In the genomic region with DNA sequence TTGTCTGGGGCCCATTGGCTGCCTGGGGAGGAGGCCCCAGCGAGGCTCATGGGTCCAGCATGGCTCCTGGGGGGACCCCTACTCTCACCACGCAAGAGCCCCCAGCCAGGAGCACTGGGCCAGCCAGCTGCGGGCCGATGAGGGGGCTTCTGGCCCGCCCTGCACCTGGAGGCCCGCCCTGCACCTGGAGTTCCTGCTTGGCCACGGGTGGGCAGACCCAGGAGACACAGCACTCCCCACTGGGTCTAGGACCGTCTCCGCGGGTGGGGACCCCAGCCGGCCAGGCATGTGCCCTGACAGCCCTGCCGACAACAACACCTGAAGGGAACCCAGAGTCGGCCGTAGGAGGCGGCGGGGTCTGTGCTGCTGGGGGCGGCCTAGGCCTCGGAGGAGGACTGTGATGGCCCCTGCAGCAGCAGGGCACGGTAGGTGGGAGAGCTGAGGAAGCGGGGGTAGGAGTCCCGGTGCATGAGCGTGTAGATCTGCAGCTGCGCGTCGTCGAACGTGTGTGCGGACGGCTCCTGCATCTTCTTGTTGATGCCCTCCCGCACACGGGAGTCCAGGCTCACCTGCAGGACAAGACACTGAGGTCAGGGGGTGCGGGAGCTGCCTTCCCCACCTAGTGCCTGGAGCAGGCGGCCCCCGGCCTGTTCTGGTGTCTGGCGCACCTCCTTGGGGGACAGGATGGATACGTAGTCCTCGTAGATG, we compare ENCODE assay signal across 21 cellular contexts. TPM values are rescaled to one million over a fixed set of nuclear protein-coding genes. Genes with fewer than 3 reads are reported as not detected.
"Had no signal": no experiment of that assay in that cellular context is flagged by ENCODE, and none has a peak within 500 bp of the region (broad histone marks: within the 10 kb centered on the region; RNA-seq: fewer than 3 reads in every experiment).

No MANE protein-coding gene starts in this region.

- DNase-seq: activated CD4-positive, alpha-beta T cell treated with anti-CD3 and anti-CD28 coated beads for 1 hour; activated CD4-positive, alpha-beta T cell treated with anti-CD3 and anti-CD28 coated beads, Interleukin-2, amount 50 U/mL, for 4 hours; activated CD8-positive, alpha-beta memory T cell treated with anti-CD3 and anti-CD28 coated beads, Interleukin-2, amount 50 U/mL, for 4 hours; activated naive CD4-positive, alpha-beta T cell; activated naive CD8-positive, alpha-beta T cell treated with anti-CD3 and anti-CD28 coated beads, Interleukin-2, amount 10 ng/mL, durations not matched to agents 7 days and 5 days; central memory CD4-positive, alpha-beta T cell; colonic mucosa; midbrain; sigmoid colon; spleen; stimulated activated CD4-positive, alpha-beta T cell treated with anti-CD3 and anti-CD28 coated beads, Interleukin-1b, Interleukin-23, amount 100 ng/mL, for 48 hours; stomach; testis had no signal

- H3K27ac Mint-ChIP-seq: activated naive CD8-positive, alpha-beta T cell treated with anti-CD3 and anti-CD28 coated beads, Interleukin-2, amount 10 ng/mL, durations not matched to agents 7 days and 5 days had no signal

- H3K27me3 Mint-ChIP-seq: activated naive CD8-positive, alpha-beta T cell treated with anti-CD3 and anti-CD28 coated beads, Interleukin-2, amount 10 ng/mL, durations not matched to agents 7 days and 5 days; brain had no signal

- H3K9me3 Mint-ChIP-seq: activated naive CD8-positive, alpha-beta T cell treated with anti-CD3 and anti-CD28 coated beads, Interleukin-2, amount 10 ng/mL, durations not matched to agents 7 days and 5 days; brain had no signal

- H3K36me3 ChIP-seq: colonic mucosa had no signal

- H3K9me3 ChIP-seq: colonic mucosa, gastroesophageal sphincter, sigmoid colon, spleen, stomach, testis had no signal

- H3K4me3 Mint-ChIP-seq: activated naive CD8-positive, alpha-beta T cell treated with anti-CD3 and anti-CD28 coated beads, Interleukin-2, amount 10 ng/mL, durations not matched to agents 7 days and 5 days; brain had no signal

- ATAC-seq: gastroesophageal sphincter had no signal

- H3K4me3 ChIP-seq: colonic mucosa, gastroesophageal sphincter, lung, sigmoid colon, spleen, stomach, testis had no signal

- H3K27me3 ChIP-seq: colonic mucosa, gastroesophageal sphincter, sigmoid colon, spleen, stomach, testis had no signal

- H3K27ac ChIP-seq: colonic mucosa, gastroesophageal sphincter, sigmoid colon, stomach, testis had no signal

- H3K4me1 ChIP-seq: colonic mucosa had no signal

RNA-seq across cellular contexts. Expression of a gene that starts 10.6 kb away (rescaled TPM):
- total RNA-seq: colonic mucosa; osteocyte; pulmonary artery endothelial cell; stomach; T-helper 1 cell treated with Interleukin-12 subunit alpha and Interleukin-12 subunit beta and Interleukin-4 antibody, amounts not matched to agents 30 ng/mL and 1 ng/mL, for 36 hours; ureter had no signal

RNA-seq across cellular contexts. Expression of a gene that starts 24.2 kb away (rescaled TPM):
- total RNA-seq: myocyte had no signal
